In genomic region chr19:28319918-28320317, GRCh38 we compare ENCODE assay signal across 9 cellular contexts.
"Had no signal": no experiment of that assay in that cellular context is flagged by ENCODE, and none has a peak within 500 bp of the region (broad histone marks: within the 10 kb centered on the region; RNA-seq: fewer than 3 reads in every experiment).

No MANE protein-coding gene starts in this region.

- H3K27ac ChIP-seq: HL-60 had no signal

- FAIRE-seq: H1, H54, HepG2 had no signal

- H3K4me3 ChIP-seq: GM23338 had no signal

- H2AFZ ChIP-seq: GM23338 had no signal

- H3K4me2 ChIP-seq: GM23338 had no signal

- DNase-seq: H9, HCEC 1CT, HFFc6, KBM-7 had no signal
